Comparison of ENCODE assay signal across 21 cellular contexts in the genomic region with DNA sequence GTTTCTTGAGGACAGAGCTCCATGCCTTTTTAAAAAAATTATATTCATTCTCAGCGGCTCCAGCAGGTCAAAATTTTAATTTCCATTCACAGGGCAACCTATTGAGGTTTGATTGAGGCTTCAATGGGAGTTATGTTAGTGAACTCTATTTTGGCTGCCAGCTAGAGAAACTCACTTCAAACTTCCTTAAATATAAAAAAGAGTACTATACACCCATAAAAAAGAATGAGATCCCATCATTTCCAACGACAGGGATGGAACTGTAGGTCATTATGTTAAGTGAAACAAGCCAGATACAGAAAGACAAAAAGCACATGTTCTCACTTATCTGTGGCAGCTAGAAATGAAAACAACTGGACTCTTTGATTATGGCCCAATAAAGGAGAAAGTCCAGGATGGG.
DNase-seq lines count a peak whose midpoint lies in the region; ATAC-seq, FAIRE-seq and TF ChIP-seq lines count a peak whose summit lies in the region.
"Had no signal": no experiment of that assay in that cellular context is flagged by ENCODE, and none has a peak within 500 bp of the region (broad histone marks: within the 10 kb centered on the region; RNA-seq: fewer than 3 reads in every experiment).

No MANE protein-coding gene starts in this region.

- H3K27ac ChIP-seq in heart right ventricle (peak overlapping the region in 8 of 10 donors; percentile 60 to 86 (median 80)), ascending aorta (peak overlapping the region; percentile 82 to 86), thoracic aorta (peak overlapping the region; percentile 80 to 84)
- H3K27ac ChIP-seq: 22Rv1; BLaER1 treated with 17β-estradiol and CSF1 and Interleukin-3, amounts not matched to agents 10 nM and 100 nM; C4-2B had no signal

- WGBS in heart right ventricle, 2 donors, result 89% methylated on average over 2 of the region's 2 CpGs

- intact Hi-C loops in heart right ventricle (cut with DNase I), result loop anchor here in 5 of 10 donors (2.0 to 5.0 kb wide), 2 partner anchors 55 to 60 kb away; no protein-coding TSS in a partner anchor
- intact Hi-C loops in left cardiac atrium (cut with DNase I), result loop anchor here in 1 of 2 donors (5.0 kb wide), 1 partner anchor 55 kb away; no protein-coding TSS in a partner anchor
- intact Hi-C loops in ascending aorta (cut with DNase I), result no loop called here

- peak; percentile 42 for FAIRE-seq in GM18507 (lab: Jason Lieb, UNC)
- FAIRE-seq: A549, D721Med, G401.6, GM12891 had no signal

- ATAC-seq in heart right ventricle (no peak), left cardiac atrium (no peak), thoracic aorta (ENCODE audit: insufficient number of reproducible peaks, low FRiP score, low read depth) (no peak), HG02623 (IDR thresholded peaks at IDR 0.05; ENCODE audit: unreplicated experiment) (no peak)
- ATAC-seq: A549; CD8-positive, alpha-beta T cell had no signal

- H3K27me3 ChIP-seq in heart right ventricle (no peaks in the 10 kb centered on the region), ascending aorta (no peaks in the 10 kb centered on the region), thoracic aorta (replicated peaks; ENCODE audit: insufficient read depth) (no peaks in the 10 kb centered on the region)
- H3K27me3 ChIP-seq: BLaER1 treated with 17β-estradiol and CSF1 and Interleukin-3, amounts not matched to agents 10 nM and 100 nM had no signal

- no peak for TF ChIP-seq CTCF in heart right ventricle (IDR thresholded peaks at IDR 0.05)
- no peak for TF ChIP-seq CTCF in ascending aorta (IDR thresholded peaks at IDR 0.05)
- no peak for TF ChIP-seq CTCF in thoracic aorta (IDR thresholded peaks at IDR 0.05)

- peaks cover 0 to 64% (median 31%) of the 10 kb centered on the region in 9 donors for H3K4me1 ChIP-seq in heart right ventricle
- peaks cover 11 to 38% of the 10 kb centered on the region in 2 donors for H3K4me1 ChIP-seq in ascending aorta
- peaks cover 13 to 68% of the 10 kb centered on the region in 2 donors for H3K4me1 ChIP-seq in thoracic aorta (ENCODE audit: control insufficient read depth in 1 of 2, low read depth in 2 of 2)

- H3K9me3 ChIP-seq in heart right ventricle (peaks cover 0 to 4% (median 0%) of the 10 kb centered on the region in 11 donors), ascending aorta (no peaks in the 10 kb centered on the region), thoracic aorta (no peaks in the 10 kb centered on the region)
- H3K9me3 ChIP-seq: A549, Caco-2 had no signal

- H3K36me3 ChIP-seq in heart right ventricle (no peaks in the 10 kb centered on the region), ascending aorta (no peaks in the 10 kb centered on the region), thoracic aorta (no peaks in the 10 kb centered on the region)
- H3K36me3 ChIP-seq: BLaER1 treated with 17β-estradiol and CSF1 and Interleukin-3, amounts not matched to agents 10 nM and 100 nM had no signal

- DNase-seq in heart right ventricle (no peak), left cardiac atrium (no peak), GM18507 (ENCODE audit: extremely low spot score, insufficient read length, low read depth) (no peak), ascending aorta (ENCODE audit: low spot score in 2 of 2) (no peak), thoracic aorta (ENCODE audit: low spot score) (no peak), medulla oblongata (ENCODE audit: extremely low spot score) (no peak)
- DNase-seq: AML-193; Caco-2; Calu3; CD4-positive, alpha-beta T cell; CD8-positive, alpha-beta T cell; DMS79 treated with DMSO at 0.1 percent for 48 hours; GF-D8 had no signal

- H3K4me3 ChIP-seq in heart right ventricle (no peak overlapping the region), ascending aorta (no peak overlapping the region), thoracic aorta (no peak overlapping the region)
- H3K4me3 ChIP-seq: A549; BLaER1 treated with 17β-estradiol and CSF1 and Interleukin-3, amounts not matched to agents 10 nM and 100 nM had no signal
